ENCODE assay signal across 35 cellular contexts in the genomic region with DNA sequence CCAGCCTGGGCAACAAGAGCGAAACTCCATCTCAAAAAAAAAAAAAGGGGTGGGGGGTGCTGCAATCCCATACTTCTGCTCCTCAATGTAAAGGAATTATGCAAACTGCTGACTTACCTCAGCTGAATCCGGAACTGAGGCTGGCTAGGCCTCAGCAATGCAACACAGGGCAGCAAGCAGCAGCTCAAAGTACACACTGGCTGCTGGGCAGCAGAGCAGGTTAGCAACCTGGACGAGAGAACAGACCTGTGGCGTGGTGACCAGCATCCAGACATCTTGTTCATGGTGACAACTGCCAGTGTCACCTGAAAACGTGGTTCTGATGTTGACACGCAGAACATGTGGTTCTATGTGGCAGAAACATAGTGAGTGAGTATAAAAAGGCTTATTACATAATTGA.
"Had no signal": no experiment of that assay in that cellular context is flagged by ENCODE, and none has a peak within 500 bp of the region (broad histone marks: within the 10 kb centered on the region; RNA-seq: fewer than 3 reads in every experiment).

No MANE protein-coding gene starts in this region.

- H3K27ac Mint-ChIP-seq: activated B cell treated with CpG ODN at 0.5 μM for 24 hours; activated CD4-positive, alpha-beta memory T cell treated with anti-CD3 and anti-CD28 coated beads for 36 hours; activated CD4-positive, alpha-beta T cell treated with anti-CD3 and anti-CD28 coated beads, Interleukin-2, amount 10 ng/mL, durations not matched to agents 24 days and 14 days; activated CD8-positive, alpha-beta T cell treated with anti-CD3 and anti-CD28 coated beads for 36 hours; activated naive CD4-positive, alpha-beta T cell treated with anti-CD3 and anti-CD28 coated beads for 36 hours; activated naive CD4-positive, alpha-beta T cell treated with anti-CD3 and anti-CD28 coated beads, Interleukin-2, amount 50 U/mL, for 72 hours; activated naive CD8-positive, alpha-beta T cell treated with anti-CD3 and anti-CD28 coated beads for 36 hours; activated T-cell treated with anti-CD3 and anti-CD28 coated beads, Interleukin-2, amount 50 U/mL, for 72 hours; activated T-helper 1 cell treated with anti-CD3 and anti-CD28 coated beads, Interleukin-12 subunit alpha, Interleukin-12 subunit beta, Interleukin-2, Interleukin-4 antibody, amounts not matched to agents 30 ng/mL and 10 ng/mL and 1 ng/mL, durations not matched to agents 14 hours and 24 hours and 36 hours; activated T-helper 17 cell treated with anti-CD3 and anti-CD28 coated beads, Interleukin-2, amount 50 U/mL, for 72 hours; T-helper 1 cell treated with Interleukin-12 subunit alpha and Interleukin-12 subunit beta and Interleukin-4 antibody, amounts not matched to agents 30 μg/mL and 1 μg/mL, for 36 hours; T-helper 2 cell treated with Interferon-gamma antibody and Interleukin-4, amounts not matched to agents 5 μg/mL and 100 μg/mL, for 36 hours had no signal

- ATAC-seq: activated CD8-positive, alpha-beta T cell treated with anti-CD3 and anti-CD28 coated beads for 36 hours; activated naive CD4-positive, alpha-beta T cell treated with anti-CD3 and anti-CD28 coated beads, Interleukin-2, amount 50 U/mL, for 72 hours; activated T-cell treated with anti-CD3 and anti-CD28 coated beads, Interleukin-2, amount 50 U/mL, for 4 hours; activated T-cell treated with anti-CD3 and anti-CD28 coated beads, Interleukin-2, amount 50 U/mL, for 72 hours; activated T-helper 17 cell treated with anti-CD3 and anti-CD28 coated beads, Interleukin-2, amount 50 U/mL, for 72 hours; body of pancreas had no signal

- H3K27me3 ChIP-seq: ascending aorta, body of pancreas, brain microvascular endothelial cell, breast epithelium had no signal

- H3K4me1 ChIP-seq: ascending aorta, body of pancreas, breast epithelium had no signal

- H3K4me1 Mint-ChIP-seq: activated B cell treated with CpG ODN at 0.5 μM for 24 hours; activated CD4-positive, alpha-beta T cell treated with anti-CD3 and anti-CD28 coated beads, Interleukin-2, amount 10 ng/mL, durations not matched to agents 24 days and 14 days; activated naive CD8-positive, alpha-beta T cell treated with anti-CD3 and anti-CD28 coated beads for 36 hours; activated T-helper 17 cell treated with anti-CD3 and anti-CD28 coated beads, Interleukin-2, amount 50 U/mL, for 72 hours had no signal

- H3K4me3 Mint-ChIP-seq: activated B cell treated with CpG ODN at 0.5 μM for 24 hours; activated CD4-positive, alpha-beta memory T cell treated with anti-CD3 and anti-CD28 coated beads for 36 hours; activated CD4-positive, alpha-beta T cell treated with anti-CD3 and anti-CD28 coated beads, Interleukin-2, amount 10 ng/mL, durations not matched to agents 24 days and 14 days; activated CD8-positive, alpha-beta T cell treated with anti-CD3 and anti-CD28 coated beads for 36 hours; activated naive CD4-positive, alpha-beta T cell treated with anti-CD3 and anti-CD28 coated beads for 36 hours; activated naive CD8-positive, alpha-beta T cell treated with anti-CD3 and anti-CD28 coated beads for 36 hours; activated T-cell treated with anti-CD3 and anti-CD28 coated beads, Interleukin-2, amount 50 U/mL, for 4 hours; activated T-cell treated with anti-CD3 and anti-CD28 coated beads, Interleukin-2, amount 50 U/mL, for 72 hours; activated T-helper 1 cell treated with anti-CD3 and anti-CD28 coated beads, Interleukin-12 subunit alpha, Interleukin-12 subunit beta, Interleukin-2, Interleukin-4 antibody, amounts not matched to agents 30 ng/mL and 10 ng/mL and 1 ng/mL, durations not matched to agents 14 hours and 24 hours and 36 hours; activated T-helper 17 cell treated with anti-CD3 and anti-CD28 coated beads, Interleukin-2, amount 50 U/mL, for 72 hours; T-helper 1 cell treated with Interleukin-12 subunit alpha and Interleukin-12 subunit beta and Interleukin-4 antibody, amounts not matched to agents 30 μg/mL and 1 μg/mL, for 36 hours; T-helper 2 cell treated with Interferon-gamma antibody and Interleukin-4, amounts not matched to agents 5 μg/mL and 100 μg/mL, for 36 hours had no signal

- H3K36me3 ChIP-seq: brain microvascular endothelial cell, breast epithelium had no signal

- H3K27me3 Mint-ChIP-seq: activated B cell treated with CpG ODN at 0.5 μM for 24 hours; activated CD4-positive, alpha-beta memory T cell treated with anti-CD3 and anti-CD28 coated beads for 36 hours; activated CD4-positive, alpha-beta T cell treated with anti-CD3 and anti-CD28 coated beads, Interleukin-2, amount 10 ng/mL, durations not matched to agents 24 days and 14 days; activated CD8-positive, alpha-beta T cell treated with anti-CD3 and anti-CD28 coated beads for 36 hours; activated naive CD8-positive, alpha-beta T cell treated with anti-CD3 and anti-CD28 coated beads for 36 hours; activated T-helper 17 cell treated with anti-CD3 and anti-CD28 coated beads, Interleukin-2, amount 50 U/mL, for 72 hours had no signal

- H3K27ac ChIP-seq: ascending aorta, body of pancreas, brain microvascular endothelial cell, breast epithelium, VCaP had no signal

- DNase-seq: activated B cell treated with CpG ODN at 0.5 μM for 24 hours; activated CD4-positive, alpha-beta memory T cell treated with anti-CD3 and anti-CD28 coated beads for 36 hours; activated CD4-positive, alpha-beta T cell treated with anti-CD3 and anti-CD28 coated beads for 4 hours; activated CD4-positive, alpha-beta T cell treated with anti-CD3 and anti-CD28 coated beads, Interleukin-2, amount 10 ng/mL, durations not matched to agents 24 days and 14 days; activated CD4-positive, alpha-beta T cell treated with anti-CD3 and anti-CD28 coated beads, Interleukin-2, amount 50 U/mL, for 1 hour; activated CD4-positive, alpha-beta T cell treated with anti-CD3 and anti-CD28 coated beads, Interleukin-2, amount 50 U/mL, for 4 hours; activated CD4-positive, CD25-positive, alpha-beta regulatory T cell treated with anti-CD3 and anti-CD28 coated beads, Interleukin-2, amount 50 U/mL, for 72 hours; activated CD8-positive, alpha-beta memory T cell treated with anti-CD3 and anti-CD28 coated beads, Interleukin-2, amount 50 U/mL, for 4 hours; activated CD8-positive, alpha-beta T cell treated with anti-CD3 and anti-CD28 coated beads for 36 hours; activated effector memory CD4-positive, alpha-beta T cell treated with anti-CD3 and anti-CD28 coated beads, Interleukin-2, amount 50 U/mL, for 16 hours; activated gamma-delta T cell treated with Interleukin-2 at 50 U/mL for 16 hours; activated naive CD4-positive, alpha-beta T cell; activated naive CD4-positive, alpha-beta T cell treated with anti-CD3 and anti-CD28 coated beads for 36 hours; activated naive CD4-positive, alpha-beta T cell treated with anti-CD3 and anti-CD28 coated beads, Interleukin-2, amount 50 U/mL, for 16 hours; activated naive CD8-positive, alpha-beta T cell treated with anti-CD3 and anti-CD28 coated beads for 36 hours; activated T-cell treated with anti-CD3 and anti-CD28 coated beads for 4 hours; activated T-cell treated with anti-CD3 and anti-CD28 coated beads, Interleukin-2, amount 50 U/mL, for 1 hour; activated T-cell treated with anti-CD3 and anti-CD28 coated beads, Interleukin-2, amount 50 U/mL, for 4 hours; activated T-cell treated with anti-CD3 and anti-CD28 coated beads, Interleukin-2, amount 50 U/mL, for 72 hours; amygdala; anterior cingulate cortex; body of pancreas; brain microvascular endothelial cell; central memory CD4-positive, alpha-beta T cell; T-helper 1 cell; T-helper 2 cell; T-helper 9 cell had no signal

- H3K4me3 ChIP-seq: ascending aorta, body of pancreas, breast epithelium had no signal
